12 cellular contexts compared by ENCODE assay signal in genomic region chr1:41626146-41626545, GRCh38.
DNase-seq lines count a peak whose midpoint lies in the region; ATAC-seq and TF ChIP-seq lines count a peak whose summit lies in the region.
"Had no signal": no experiment of that assay in that cellular context is flagged by ENCODE, and none has a peak within 500 bp of the region (broad histone marks: within the 10 kb centered on the region; RNA-seq: fewer than 3 reads in every experiment).

No MANE protein-coding gene starts in this region.

- in situ Hi-C loops in mammary epithelial cell (cut with MboI; ENCODE audit: low sequenced_read_pairs in 2 of 2) = no loop called here

- H3K4me1 Mint-ChIP-seq in nephron progenitor cell = peaks cover 29% of the 10 kb centered on the region

- H3K4me1 ChIP-seq in mammary epithelial cell (ENCODE audit: insufficient read depth, low read length) = peaks cover 45% of the 10 kb centered on the region

- BruUV-seq in mammary epithelial cell (replicated peaks; lab: Mats Ljungman, UMichigan) = no TSS peak

- H3K4me3 ChIP-seq in mammary epithelial cell (replicated peaks in 1 of 3; ENCODE audit: insufficient read depth in 1 of 3, low read depth in 2 of 3, low read length in 3 of 3) = no peak overlapping the region
- H3K4me3 ChIP-seq: lower lobe of right lung had no signal

- H4K20me1 ChIP-seq in mammary epithelial cell (ENCODE audit: insufficient read depth, low read length) = no peaks in the 10 kb centered on the region

- 4% methylated on average over 7 of the region's 10 CpGs for WGBS in mammary epithelial cell (ENCODE audit: low coverage, missing lambda C conversion rate)

- no peaks in the 10 kb centered on the region for H3K36me3 ChIP-seq in mammary epithelial cell (ENCODE audit: insufficient read depth, low read length)
- H3K36me3 ChIP-seq: lower lobe of right lung had no signal

- CTCF ChIA-PET in mammary epithelial cell (lab: Charles Lee; ENCODE audit: low non-redundant PET) = no interaction called here

- H3K4me3 Mint-ChIP-seq in nephron progenitor cell = no peak overlapping the region

- peak overlapping the region; percentile 52 for H2AFZ ChIP-seq in mammary epithelial cell (ENCODE audit: low read depth, low read length)

- no peaks in the 10 kb centered on the region for H3K79me2 ChIP-seq in mammary epithelial cell (ENCODE audit: insufficient read depth, low read length)

- no peaks in the 10 kb centered on the region for H3K9me3 ChIP-seq in mammary epithelial cell (replicated peaks; ENCODE audit: insufficient read depth, low read length)
- H3K9me3 ChIP-seq: Caco-2, lower lobe of right lung had no signal

- TF ChIP-seq CTCF in mammary epithelial cell (conservative IDR thresholded peaks at IDR 0.05 in 1 of 2, IDR thresholded peaks at IDR 0.05 in 1 of 2; ENCODE audit: extremely low read depth in 1 of 2, insufficient read depth in 1 of 2, low read depth in 1 of 2, low read length in 2 of 2) (no peak), nephron progenitor cell (IDR thresholded peaks at IDR 0.05) (no peak)

- dilution Hi-C loops in mammary epithelial cell (cut with HindIII; ENCODE audit: low sequenced_read_pairs) = no loop called here

- H3K27me3 ChIP-seq in mammary epithelial cell (ENCODE audit: insufficient read depth, low read length) = no peaks in the 10 kb centered on the region

- peak overlapping the region; percentile 53 for H3K9ac ChIP-seq in mammary epithelial cell (ENCODE audit: insufficient read depth, low read length)

- peak overlapping the region; percentile 55 for H3K4me2 ChIP-seq in mammary epithelial cell (ENCODE audit: insufficient read depth, low read depth, low read length)

- H3K27ac ChIP-seq in mammary epithelial cell (ENCODE audit: insufficient read depth, low read depth, low read length) = peak overlapping the region; percentile 74
- H3K27ac ChIP-seq: lower lobe of right lung had no signal

- H3K9me3 Mint-ChIP-seq in nephron progenitor cell = no peaks in the 10 kb centered on the region

- intact Hi-C loops in mammary epithelial cell (cut with micrococcal nuclease) = no loop called here

- H3K27ac Mint-ChIP-seq in nephron progenitor cell = peak overlapping the region; percentile 76

- no peak for ATAC-seq in HG02884 (IDR thresholded peaks at IDR 0.05; ENCODE audit: unreplicated experiment)
- no peak for ATAC-seq in GM18498 (IDR thresholded peaks at IDR 0.05; ENCODE audit: unreplicated experiment)

- no peaks in the 10 kb centered on the region for H3K36me3 Mint-ChIP-seq in nephron progenitor cell (ENCODE audit: low read depth)

- peak; percentile 38 for DNase-seq in GM04504 (ENCODE audit: low read depth)
- peak; percentile 82 for DNase-seq in NCI-H226
- peak; percentile 92 for DNase-seq in mammary epithelial cell
- peak; percentile 30 for DNase-seq in nephron progenitor cell
- no peak for DNase-seq in NCI-H1694 (lab: John Stamatoyannopoulos, UW)
- no peak for DNase-seq in NCI-H82 (lab: John Stamatoyannopoulos, UW)
- DNase-seq: activated CD4-positive, CD25-positive, alpha-beta regulatory T cell treated with anti-CD3 and anti-CD28 coated beads, Interleukin-2, amount 50 U/mL, for 72 hours; Caco-2; lower lobe of right lung; OCI-M1 had no signal

- peaks cover 2% of the 10 kb centered on the region for H3K27me3 Mint-ChIP-seq in nephron progenitor cell (ENCODE audit: low read depth, poor library complexity)

Comparison
In these comparisons a context has a peak if more than half of its experiments do, and no peak if none do; other contexts are left out.
1. DNase-seq: peak in GM04504 (single experiment), NCI-H226 (single experiment), mammary epithelial cell (single experiment) and nephron progenitor cell (single experiment); none in NCI-H1694 (single experiment) and NCI-H82 (single experiment).